In genomic region chr15:81126887-81127286, GRCh38 we compare ENCODE assay signal across 2 cellular contexts.
TF ChIP-seq lines count a peak whose summit lies in the region.

No MANE protein-coding gene starts in this region.

TF ChIP-seq in SK-N-SH, 30 proteins besides CTCF, POLR2A, EP300 and RAD21 (continued from another document):
- peak; percentile 20; the same call in 1 of the 2 replicates for TF ChIP-seq RCOR1 (IDR thresholded peaks at IDR 0.05; ENCODE audit: low read length)
- TF ChIP-seq FOSL2 (IDR thresholded peaks at IDR 0.05; ENCODE audit: borderline replicate concordance, low read depth) = no peak

TF ChIP-seq in HepG2, 621 proteins besides CTCF, POLR2A, EP300 and RAD21 (continued from another document):
- TF ChIP-seq PRDM15 (CRISPR knock-in tag; IDR thresholded peaks at IDR 0.05) (no peak), PAWR (CRISPR knock-in tag; IDR thresholded peaks at IDR 0.05; ENCODE audit: borderline replicate concordance) (no peak), ISX (CRISPR knock-in tag; conservative IDR thresholded peaks at IDR 0.05) (no peak), THAP8 (CRISPR knock-in tag; IDR thresholded peaks at IDR 0.05; ENCODE audit: borderline replicate concordance) (no peak), HOXA9 (CRISPR knock-in tag; IDR thresholded peaks at IDR 0.05; ENCODE audit: borderline replicate concordance) (no peak), TEAD2 (CRISPR knock-in tag; IDR thresholded peaks at IDR 0.05) (no peak), ZNF572 (CRISPR knock-in tag; IDR thresholded peaks at IDR 0.05) (no peak), MIER2 (CRISPR knock-in tag; IDR thresholded peaks at IDR 0.05) (no peak)
